In genomic region chr19:10553087-10553667, GRCh38 we compare ENCODE assay signal across 14 cellular contexts. TPM values are rescaled to one million over a fixed set of nuclear protein-coding genes. Genes with fewer than 3 reads are reported as not detected.
DNase-seq lines count a peak whose midpoint lies in the region; ATAC-seq and TF ChIP-seq lines count a peak whose summit lies in the region.
"Had no signal": no experiment of that assay in that cellular context is flagged by ENCODE, and none has a peak within 500 bp of the region (broad histone marks: within the 10 kb centered on the region; RNA-seq: fewer than 3 reads in every experiment).

No MANE protein-coding gene starts in this region.

- no peak overlapping the region for H3K4me3 ChIP-seq in mammary epithelial cell (replicated peaks in 1 of 3; ENCODE audit: insufficient read depth in 1 of 3, low read depth in 2 of 3, low read length in 3 of 3)
- H3K4me3 ChIP-seq in mesenchymal stem cell (ENCODE audit: insufficient read depth in 1 of 2, low read depth in 1 of 2, low read length in 2 of 2), result no peak overlapping the region
- H3K4me3 ChIP-seq: SJSA1, thyroid gland had no signal

- H3K27me3 ChIP-seq in mammary epithelial cell (ENCODE audit: insufficient read depth, low read length), result no peaks in the 10 kb centered on the region
- no peaks in the 10 kb centered on the region for H3K27me3 ChIP-seq in mesenchymal stem cell (ENCODE audit: control insufficient read depth in 1 of 2, insufficient read depth in 1 of 2, low read length in 2 of 2)
- H3K27me3 ChIP-seq: SJSA1, thyroid gland had no signal

- peak overlapping the region; percentile 38 for H3K4me3 Mint-ChIP-seq in activated T-cell treated with anti-CD3 and anti-CD28 coated beads, Interleukin-2, amount 50 U/mL, for 4 hours
- peak overlapping the region; percentile 55 for H3K4me3 Mint-ChIP-seq in stimulated activated effector memory CD8-positive, alpha-beta T cell treated with anti-CD3 and anti-CD28 coated beads, Interleukin-12 subunit alpha, Interleukin-12 subunit beta, amount 100 ng/mL, for 72 hours
- H3K4me3 Mint-ChIP-seq: brain, mesothelial cell of epicardium had no signal

- H3K79me2 ChIP-seq in mammary epithelial cell (ENCODE audit: insufficient read depth, low read length), result no peaks in the 10 kb centered on the region

- H3K79me1 ChIP-seq in mesenchymal stem cell (replicated peaks; ENCODE audit: low read length, poor library complexity, severe bottlenecking), result peaks cover 23% of the 10 kb centered on the region

- H3K14ac ChIP-seq in mesenchymal stem cell (ENCODE audit: low read length in 2 of 2), result no peak overlapping the region

- CTCF ChIA-PET in mammary epithelial cell (lab: Charles Lee; ENCODE audit: low non-redundant PET), result no interaction called here

- H3K4me1 ChIP-seq in mammary epithelial cell (ENCODE audit: insufficient read depth, low read length) (peaks cover 46% of the 10 kb centered on the region), mesenchymal stem cell (ENCODE audit: control insufficient read depth, insufficient read depth, low read depth, low read length) (no peaks in the 10 kb centered on the region)
- H3K4me1 ChIP-seq: SJSA1, thyroid gland had no signal

- in situ Hi-C loops in mammary epithelial cell (cut with MboI; ENCODE audit: low sequenced_read_pairs in 2 of 2), result loop anchor here in 1 of 2 donors (10.0 kb wide), 1 partner anchor 48 kb away; the partner anchor contains the start of gene KEAP1

- H3K9me3 ChIP-seq in mammary epithelial cell (replicated peaks; ENCODE audit: insufficient read depth, low read length), result no peaks in the 10 kb centered on the region
- H3K9me3 ChIP-seq in mesenchymal stem cell (ENCODE audit: control insufficient read depth, low read length), result no peaks in the 10 kb centered on the region
- H3K9me3 ChIP-seq: SJSA1, thyroid gland had no signal

- no peaks in the 10 kb centered on the region for H3K9me3 Mint-ChIP-seq in activated T-cell treated with anti-CD3 and anti-CD28 coated beads, Interleukin-2, amount 50 U/mL, for 4 hours
- H3K9me3 Mint-ChIP-seq in stimulated activated effector memory CD8-positive, alpha-beta T cell treated with anti-CD3 and anti-CD28 coated beads, Interleukin-12 subunit alpha, Interleukin-12 subunit beta, amount 100 ng/mL, for 72 hours, result no peaks in the 10 kb centered on the region
- H3K9me3 Mint-ChIP-seq: brain, mesothelial cell of epicardium had no signal

- TF ChIP-seq CTCF in mammary epithelial cell (conservative IDR thresholded peaks at IDR 0.05 in 1 of 2, IDR thresholded peaks at IDR 0.05 in 1 of 2; ENCODE audit: extremely low read depth in 1 of 2, insufficient read depth in 1 of 2, low read depth in 1 of 2, low read length in 2 of 2), result no peak

- no peaks in the 10 kb centered on the region for H3K27me3 Mint-ChIP-seq in activated T-cell treated with anti-CD3 and anti-CD28 coated beads, Interleukin-2, amount 50 U/mL, for 4 hours (ENCODE audit: low read depth)
- H3K27me3 Mint-ChIP-seq: brain had no signal

- no peak overlapping the region for H3K4me2 ChIP-seq in mammary epithelial cell (ENCODE audit: insufficient read depth, low read depth, low read length)
- H3K4me2 ChIP-seq in mesenchymal stem cell (ENCODE audit: low read length, poor library complexity, severe bottlenecking), result no peak overlapping the region

- H2AK5ac ChIP-seq in mesenchymal stem cell (ENCODE audit: low read length, severe bottlenecking), result no peak overlapping the region

- intact Hi-C loops in mammary epithelial cell (cut with micrococcal nuclease), result loop anchor here (5.0 kb wide), 1 partner anchor 151 kb away; the partner anchor contains the start of gene CDC37

- no peak overlapping the region for H3K23ac ChIP-seq in mesenchymal stem cell (ENCODE audit: low read length in 2 of 2)

- no peak overlapping the region for H2BK15ac ChIP-seq in mesenchymal stem cell (ENCODE audit: low read depth, poor library complexity, severe bottlenecking)

- H3K36me3 ChIP-seq in mammary epithelial cell (ENCODE audit: insufficient read depth, low read length) (peaks cover 4% of the 10 kb centered on the region), mesenchymal stem cell (ENCODE audit: control insufficient read depth in 1 of 2, insufficient read depth in 2 of 2, low read depth in 1 of 2, low read length in 2 of 2) (peaks cover 74 to 82% of the 10 kb centered on the region in 2 experiments)

- dilution Hi-C loops in mammary epithelial cell (cut with HindIII; ENCODE audit: low sequenced_read_pairs), result no loop called here

- H3K9ac ChIP-seq in mammary epithelial cell (ENCODE audit: insufficient read depth, low read length), result no peak overlapping the region
- no peak overlapping the region for H3K9ac ChIP-seq in mesenchymal stem cell (ENCODE audit: low read length)

- H2AFZ ChIP-seq in mammary epithelial cell (ENCODE audit: low read depth, low read length) (no peak overlapping the region), mesenchymal stem cell (ENCODE audit: low read depth, low read length) (no peak overlapping the region)

- WGBS in mammary epithelial cell (ENCODE audit: low coverage, missing lambda C conversion rate), result 58% methylated on average over 9 of the region's 13 CpGs
- 79% methylated on average over 10 of the region's 13 CpGs for WGBS in mesenchymal stem cell

- no peak for ATAC-seq in activated T-cell treated with anti-CD3 and anti-CD28 coated beads, Interleukin-2, amount 50 U/mL, for 4 hours
- no peak for ATAC-seq in stimulated activated effector memory CD8-positive, alpha-beta T cell treated with anti-CD3 and anti-CD28 coated beads, Interleukin-12 subunit alpha, Interleukin-12 subunit beta, amount 100 ng/mL, for 72 hours
- ATAC-seq in HG02623 (IDR thresholded peaks at IDR 0.05; ENCODE audit: unreplicated experiment), result no peak

- DNase-seq in activated T-cell treated with anti-CD3 and anti-CD28 coated beads, Interleukin-2, amount 50 U/mL, for 4 hours, result no peak
- DNase-seq in activated T-cell treated with anti-CD3 and anti-CD28 coated beads for 4 hours (no peak), NAMALWA (ENCODE audit: low spot score) (peak; percentile 79), mammary epithelial cell (no peak), NCI-H510A treated with DMSO at 0.1 percent for 48 hours (lab: John Stamatoyannopoulos, UW) (no peak), mesenchymal stem cell (no peak)
- no peak for DNase-seq in stimulated activated effector memory CD8-positive, alpha-beta T cell treated with anti-CD3 and anti-CD28 coated beads, Interleukin-12 subunit alpha, Interleukin-12 subunit beta, amount 100 ng/mL, for 72 hours (ENCODE audit: low spot score in 2 of 2)
- DNase-seq: retina, thyroid gland had no signal

- TSS peak; percentile 80 for BruUV-seq in mammary epithelial cell (replicated peaks; lab: Mats Ljungman, UMichigan)

- peaks cover 41% of the 10 kb centered on the region for H3K4me1 Mint-ChIP-seq in activated T-cell treated with anti-CD3 and anti-CD28 coated beads, Interleukin-2, amount 50 U/mL, for 4 hours (ENCODE audit: low read depth)
- H3K4me1 Mint-ChIP-seq in stimulated activated effector memory CD8-positive, alpha-beta T cell treated with anti-CD3 and anti-CD28 coated beads, Interleukin-12 subunit alpha, Interleukin-12 subunit beta, amount 100 ng/mL, for 72 hours, result peaks cover 46% of the 10 kb centered on the region
- H3K4me1 Mint-ChIP-seq: brain, mesothelial cell of epicardium had no signal

- no peak overlapping the region for H4K8ac ChIP-seq in mesenchymal stem cell (ENCODE audit: low read length)

- H2BK12ac ChIP-seq in mesenchymal stem cell (ENCODE audit: low read length in 2 of 2), result no peak overlapping the region

- no peak overlapping the region for H4K91ac ChIP-seq in mesenchymal stem cell (ENCODE audit: low read length)

- peaks cover 10% of the 10 kb centered on the region for H3K36me3 Mint-ChIP-seq in activated T-cell treated with anti-CD3 and anti-CD28 coated beads, Interleukin-2, amount 50 U/mL, for 4 hours (ENCODE audit: insufficient read depth)
- H3K36me3 Mint-ChIP-seq in stimulated activated effector memory CD8-positive, alpha-beta T cell treated with anti-CD3 and anti-CD28 coated beads, Interleukin-12 subunit alpha, Interleukin-12 subunit beta, amount 100 ng/mL, for 72 hours, result peaks cover 100% of the 10 kb centered on the region

- H4K20me1 ChIP-seq in mammary epithelial cell (ENCODE audit: insufficient read depth, low read length), result no peaks in the 10 kb centered on the region

- peak overlapping the region; percentile 91 for H3K27ac Mint-ChIP-seq in stimulated activated effector memory CD8-positive, alpha-beta T cell treated with anti-CD3 and anti-CD28 coated beads, Interleukin-12 subunit alpha, Interleukin-12 subunit beta, amount 100 ng/mL, for 72 hours
- H3K27ac Mint-ChIP-seq: mesothelial cell of epicardium had no signal

- H2BK5ac ChIP-seq in mesenchymal stem cell (ENCODE audit: low read depth, low read length, poor library complexity, severe bottlenecking), result no peak overlapping the region

- H3K27ac ChIP-seq in mammary epithelial cell (ENCODE audit: insufficient read depth, low read depth, low read length) (no peak overlapping the region), mesenchymal stem cell (ENCODE audit: low read length, poor library complexity, severe bottlenecking) (no peak overlapping the region)
- H3K27ac ChIP-seq: SJSA1, thyroid gland had no signal

- H2BK120ac ChIP-seq in mesenchymal stem cell (ENCODE audit: low read depth, low read length), result no peak overlapping the region

- no peak overlapping the region for H3K4ac ChIP-seq in mesenchymal stem cell (ENCODE audit: low read depth in 1 of 2, low read length in 2 of 2)

- H3K18ac ChIP-seq in mesenchymal stem cell (ENCODE audit: low read depth in 1 of 2, low read length in 2 of 2), result no peak overlapping the region

RNA-seq across cellular contexts. Expression of gene ATG4D, which starts 9.5 kb away (rescaled TPM):
- 10 to 100 TPM; 36.3 to 47.1 (median 39.9) TPM for total RNA-seq in activated T-cell treated with anti-CD3 and anti-CD28 coated beads, Interleukin-2, amount 50 U/mL, for 4 hours
- 10 to 100 TPM; 20.7 to 28.9 TPM for total RNA-seq in mammary epithelial cell
- 16.9 TPM for polyA plus RNA-seq in mammary epithelial cell
- polyA minus RNA-seq in mammary epithelial cell, result 24.2 TPM
- 15.9 TPM for polyA plus RNA-seq in mesenchymal stem cell (2013, experiment 1 of 2)
- polyA plus RNA-seq in mesenchymal stem cell (2013, experiment 2 of 2), result 16.0 TPM

RNA-seq across cellular contexts. Expression of gene KRI1, which starts 12.6 kb away (rescaled TPM):
- total RNA-seq in activated T-cell treated with anti-CD3 and anti-CD28 coated beads, Interleukin-2, amount 50 U/mL, for 4 hours, result 10 to 100 TPM; 74.2 to 95.4 (median 87.4) TPM
- 10 to 100 TPM; 10.3 to 32.7 TPM for total RNA-seq in mammary epithelial cell
- polyA plus RNA-seq in mammary epithelial cell, result 13.2 TPM
- polyA minus RNA-seq in mammary epithelial cell, result 19.7 TPM
- 12.8 TPM for polyA plus RNA-seq in mesenchymal stem cell (2013, experiment 1 of 2)
- polyA plus RNA-seq in mesenchymal stem cell (2013, experiment 2 of 2), result 12.4 TPM

RNA-seq across cellular contexts. Expression of gene CDKN2D, which starts 15.6 kb away (rescaled TPM):
- total RNA-seq in activated T-cell treated with anti-CD3 and anti-CD28 coated beads, Interleukin-2, amount 50 U/mL, for 4 hours, result 10 to 100 TPM; 15.3 to 19.8 (median 19.7) TPM
- 1 to 10 TPM; 3.3 to 8.2 TPM for total RNA-seq in mammary epithelial cell
- 8.9 TPM for polyA plus RNA-seq in mammary epithelial cell
- polyA minus RNA-seq in mammary epithelial cell, result 0.57 TPM
- 6.9 TPM for polyA plus RNA-seq in mesenchymal stem cell (2013, experiment 1 of 2)
- polyA plus RNA-seq in mesenchymal stem cell (2013, experiment 2 of 2), result 6.6 TPM

RNA-seq across cellular contexts. Expression of gene AP1M2, which starts 33.9 kb away (rescaled TPM):
- total RNA-seq in activated T-cell treated with anti-CD3 and anti-CD28 coated beads, Interleukin-2, amount 50 U/mL, for 4 hours, result under 1 TPM in 2 of 3 donors, not detected in 1; 0.43 to 0.95 TPM
- total RNA-seq in mammary epithelial cell, result 100 to 1,000 TPM in 1 of 2 donors, 10 to 100 TPM in 1; 86.3 to 119 TPM
- 113 TPM for polyA plus RNA-seq in mammary epithelial cell
- polyA minus RNA-seq in mammary epithelial cell, result 170 TPM
- 1.3 TPM for polyA plus RNA-seq in mesenchymal stem cell (2013, experiment 1 of 2)
- polyA plus RNA-seq in mesenchymal stem cell (2013, experiment 2 of 2), result 2.3 TPM

RNA-seq across cellular contexts. Expression of gene S1PR5, which starts 35.9 kb away (rescaled TPM):
- under 1 TPM; 0.15 to 0.27 (median 0.24) TPM for total RNA-seq in activated T-cell treated with anti-CD3 and anti-CD28 coated beads, Interleukin-2, amount 50 U/mL, for 4 hours
- total RNA-seq in mammary epithelial cell, result 10 to 100 TPM in 1 of 2 donors, 1 to 10 TPM in 1; 8.5 to 12.2 TPM
- 4.0 TPM for polyA plus RNA-seq in mammary epithelial cell
- 1.5 TPM for polyA minus RNA-seq in mammary epithelial cell
- 5.2 TPM for polyA plus RNA-seq in mesenchymal stem cell (2013, experiment 1 of 2)
- 5.2 TPM for polyA plus RNA-seq in mesenchymal stem cell (2013, experiment 2 of 2)
- total RNA-seq: epithelial cell of proximal tubule had no signal
